ENCODE assay signal across 9 cellular contexts in genomic region chr4:83905952-83906351, GRCh38.
DNase-seq lines count a peak whose midpoint lies in the region; ATAC-seq and TF ChIP-seq lines count a peak whose summit lies in the region.
"Had no signal": no experiment of that assay in that cellular context is flagged by ENCODE, and none has a peak within 500 bp of the region (broad histone marks: within the 10 kb centered on the region; RNA-seq: fewer than 3 reads in every experiment).

No MANE protein-coding gene starts in this region.

- intact Hi-C loops in left colon (cut with DNase I, micrococcal nuclease) = no loop called here

- ATAC-seq in esophagus mucosa (no peak), left colon (no peak)
- ATAC-seq: activated CD8-positive, alpha-beta T cell treated with anti-CD3 and anti-CD28 coated beads for 36 hours had no signal

- H3K27me3 Mint-ChIP-seq in type B pancreatic cell = peaks cover 18% of the 10 kb centered on the region
- H3K27me3 Mint-ChIP-seq: activated CD8-positive, alpha-beta T cell treated with anti-CD3 and anti-CD28 coated beads for 36 hours had no signal

- TF ChIP-seq CTCF in type B pancreatic cell (conservative IDR thresholded peaks at IDR 0.05) = peak; percentile 73

- no peak overlapping the region for H3K27ac Mint-ChIP-seq in type B pancreatic cell
- H3K27ac Mint-ChIP-seq: activated CD8-positive, alpha-beta T cell treated with anti-CD3 and anti-CD28 coated beads for 36 hours had no signal

- H3K4me3 Mint-ChIP-seq in type B pancreatic cell = no peak overlapping the region
- H3K4me3 Mint-ChIP-seq: activated CD8-positive, alpha-beta T cell treated with anti-CD3 and anti-CD28 coated beads for 36 hours had no signal

- no peaks in the 10 kb centered on the region for H3K36me3 Mint-ChIP-seq in type B pancreatic cell

- DNase-seq in SKM-1 treated with dmso at 0.1 percent for 144 hours (lab: John Stamatoyannopoulos, UW; ENCODE audit: unreplicated experiment) (peak; percentile 0), SKM-1 (lab: John Stamatoyannopoulos, UW; ENCODE audit: unreplicated experiment) (no peak), NCI-H1694 treated with DMSO at 0.1 percent for 48 hours (lab: John Stamatoyannopoulos, UW) (peak; percentile 44), cerebellar cortex (ENCODE audit: low spot score) (peak; percentile 17), type B pancreatic cell (ENCODE audit: extremely low spot score, unreplicated experiment) (no peak), A172 (ENCODE audit: low spot score) (no peak), left colon (no peak)
- DNase-seq: activated CD8-positive, alpha-beta T cell treated with anti-CD3 and anti-CD28 coated beads for 36 hours had no signal

- H3K9me3 Mint-ChIP-seq in type B pancreatic cell = no peaks in the 10 kb centered on the region
- H3K9me3 Mint-ChIP-seq: activated CD8-positive, alpha-beta T cell treated with anti-CD3 and anti-CD28 coated beads for 36 hours had no signal

- H3K4me1 Mint-ChIP-seq in type B pancreatic cell (ENCODE audit: unreplicated experiment) = peaks cover 8% of the 10 kb centered on the region

Comparison
In these comparisons a context has a peak if more than half of its experiments do, and no peak if none do; other contexts are left out.
1. DNase-seq: peak in SKM-1 treated with dmso at 0.1 percent for 144 hours (single experiment), NCI-H1694 treated with DMSO at 0.1 percent for 48 hours (single experiment) and cerebellar cortex (single experiment); none in SKM-1 (single experiment), type B pancreatic cell (single experiment), A172 (single experiment) and left colon (0 of 2).